Comparison of ENCODE assay signal across 18 cellular contexts in the genomic region with DNA sequence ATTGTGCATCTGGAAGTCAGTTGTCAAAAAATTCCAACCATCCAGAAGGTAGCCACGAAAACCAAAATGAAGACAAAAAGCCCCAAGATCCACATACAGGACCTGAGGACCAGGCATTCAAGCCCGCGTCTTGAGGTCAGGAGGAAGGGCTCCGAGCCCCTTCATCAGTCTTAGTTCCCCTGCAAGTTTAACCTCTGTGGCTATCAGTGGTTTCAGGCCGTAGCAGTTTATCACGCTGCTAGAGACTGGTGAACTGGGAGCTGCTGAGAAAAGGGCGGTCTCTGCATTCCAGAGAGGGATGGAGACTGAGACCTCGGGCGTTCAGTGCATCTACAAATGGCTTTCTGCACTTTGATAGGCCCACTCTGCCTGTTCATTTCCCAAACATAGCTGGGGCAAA.
DNase-seq lines count a peak whose midpoint lies in the region; ATAC-seq and TF ChIP-seq lines count a peak whose summit lies in the region.
"Had no signal": no experiment of that assay in that cellular context is flagged by ENCODE, and none has a peak within 500 bp of the region (broad histone marks: within the 10 kb centered on the region; RNA-seq: fewer than 3 reads in every experiment).

No MANE protein-coding gene starts in this region.

- no peak overlapping the region for H3K27ac ChIP-seq in CD4-positive, CD25-positive, alpha-beta regulatory T cell (ENCODE audit: insufficient read depth, low read length, poor library complexity, severe bottlenecking)
- H3K27ac ChIP-seq in GM23248, result no peak overlapping the region
- H3K27ac ChIP-seq in neural progenitor cell, result no peak overlapping the region
- H3K27ac ChIP-seq: cardiac muscle cell, PC-9, transverse colon had no signal

- H3K79me2 ChIP-seq in GM23248 (ENCODE audit: insufficient read depth) (no peaks in the 10 kb centered on the region), neural progenitor cell (ENCODE audit: low read depth) (no peaks in the 10 kb centered on the region)

- H3K4me2 ChIP-seq in GM23248 (ENCODE audit: unreplicated experiment) (peak overlapping the region; percentile 27), neural progenitor cell (no peak overlapping the region)
- H3K4me2 ChIP-seq: PC-9 had no signal

- H3K4me3 ChIP-seq in CD4-positive, CD25-positive, alpha-beta regulatory T cell (ENCODE audit: low read depth, low read length), result no peak overlapping the region
- H3K4me3 ChIP-seq in GM23248, result no peak overlapping the region
- H3K4me3 ChIP-seq in neural progenitor cell, result no peak overlapping the region
- H3K4me3 ChIP-seq: cardiac muscle cell, PC-9, transverse colon had no signal

- no peaks in the 10 kb centered on the region for H3K9me2 ChIP-seq in GM23248 (ENCODE audit: insufficient read depth)

- H3K4me1 ChIP-seq in CD4-positive, CD25-positive, alpha-beta regulatory T cell (ENCODE audit: control insufficient read depth, insufficient read depth, low read length, poor library complexity, severe bottlenecking), result no peaks in the 10 kb centered on the region
- H3K4me1 ChIP-seq in GM23248 (ENCODE audit: insufficient read depth) (no peaks in the 10 kb centered on the region), neural progenitor cell (peaks cover 7% of the 10 kb centered on the region)

- H3K9ac ChIP-seq in GM23248, result no peak overlapping the region
- no peak overlapping the region for H3K9ac ChIP-seq in neural progenitor cell

- H4K20me1 ChIP-seq in GM23248 (ENCODE audit: insufficient read depth), result no peaks in the 10 kb centered on the region
- H4K20me1 ChIP-seq in neural progenitor cell (ENCODE audit: low read depth), result no peaks in the 10 kb centered on the region

- in situ Hi-C loops in GM23248 (cut with MboI), result no loop called here

- H3K27me3 ChIP-seq in CD4-positive, CD25-positive, alpha-beta regulatory T cell (ENCODE audit: control insufficient read depth, insufficient read depth, low read length), result no peaks in the 10 kb centered on the region
- peaks cover 49% of the 10 kb centered on the region for H3K27me3 ChIP-seq in GM23248 (replicated peaks; ENCODE audit: insufficient read depth)
- no peaks in the 10 kb centered on the region for H3K27me3 ChIP-seq in neural progenitor cell
- H3K27me3 ChIP-seq: cardiac muscle cell, transverse colon had no signal

- H3K27ac Mint-ChIP-seq in CD4-positive, CD25-positive, alpha-beta regulatory T cell, result peak overlapping the region in 2 of 3 donors; percentile 6 to 10
- H3K27ac Mint-ChIP-seq in activated naive CD8-positive, alpha-beta T cell treated with anti-CD3 and anti-CD28 coated beads, Interleukin-2, amount 50 U/mL, for 24 hours, result peak overlapping the region; percentile 80
- H3K27ac Mint-ChIP-seq in neural progenitor cell, result no peak overlapping the region
- H3K27ac Mint-ChIP-seq: activated naive CD4-positive, alpha-beta T cell treated with anti-CD3 and anti-CD28 coated beads, Interleukin-2, amount 10 ng/mL, durations not matched to agents 7 days and 5 days had no signal

- no peaks in the 10 kb centered on the region for H3K36me3 ChIP-seq in CD4-positive, CD25-positive, alpha-beta regulatory T cell (ENCODE audit: control insufficient read depth, insufficient read depth, low read length)
- no peaks in the 10 kb centered on the region for H3K36me3 ChIP-seq in GM23248 (ENCODE audit: low read depth)
- H3K36me3 ChIP-seq in neural progenitor cell, result no peaks in the 10 kb centered on the region
- H3K36me3 ChIP-seq: cardiac muscle cell, transverse colon had no signal

- no peaks in the 10 kb centered on the region for H3F3A ChIP-seq in GM23248 (ENCODE audit: insufficient read depth)
- peaks cover 4% of the 10 kb centered on the region for H3F3A ChIP-seq in neural progenitor cell (ENCODE audit: low read depth)

- H3K4me3 Mint-ChIP-seq in CD4-positive, CD25-positive, alpha-beta regulatory T cell, result no peak overlapping the region
- peak overlapping the region; percentile 55 for H3K4me3 Mint-ChIP-seq in activated naive CD8-positive, alpha-beta T cell treated with anti-CD3 and anti-CD28 coated beads, Interleukin-2, amount 50 U/mL, for 24 hours
- H3K4me3 Mint-ChIP-seq in neural progenitor cell, result no peak overlapping the region
- H3K4me3 Mint-ChIP-seq: activated naive CD4-positive, alpha-beta T cell treated with anti-CD3 and anti-CD28 coated beads, Interleukin-2, amount 10 ng/mL, durations not matched to agents 7 days and 5 days; neural crest cell had no signal

- no peak for ATAC-seq in CD4-positive, CD25-positive, alpha-beta regulatory T cell (ENCODE audit: low read depth in 2 of 2)
- ATAC-seq in activated naive CD8-positive, alpha-beta T cell treated with anti-CD3 and anti-CD28 coated beads, Interleukin-2, amount 50 U/mL, for 24 hours, result peak; percentile 47
- ATAC-seq: right cardiac atrium had no signal

- no peaks in the 10 kb centered on the region for H3K36me3 Mint-ChIP-seq in CD4-positive, CD25-positive, alpha-beta regulatory T cell
- no peaks in the 10 kb centered on the region for H3K36me3 Mint-ChIP-seq in activated naive CD8-positive, alpha-beta T cell treated with anti-CD3 and anti-CD28 coated beads, Interleukin-2, amount 50 U/mL, for 24 hours (ENCODE audit: low read depth)
- no peaks in the 10 kb centered on the region for H3K36me3 Mint-ChIP-seq in neural progenitor cell

- WGBS in GM23248 (ENCODE audit: low coverage in 1 of 2, low lambda C conversion rate in 2 of 2, missing lambda C conversion rate in 2 of 2), 2 experiments, result 42% methylated on average over 9 of the region's 9 CpGs

- DNase-seq in CD4-positive, CD25-positive, alpha-beta regulatory T cell, result no peak
- DNase-seq in GM23248, result no peak
- DNase-seq in activated naive CD8-positive, alpha-beta T cell treated with anti-CD3 and anti-CD28 coated beads, Interleukin-2, amount 50 U/mL, for 24 hours, result no peak
- peak; percentile 29 for DNase-seq in neural progenitor cell (ENCODE audit: low spot score)
- DNase-seq in NCI-H2107 (lab: John Stamatoyannopoulos, UW), result no peak
- no peak for DNase-seq in activated CD8-positive, alpha-beta memory T cell treated with anti-CD3 and anti-CD28 coated beads, Interleukin-2, amount 50 U/mL, for 48 hours
- no peak for DNase-seq in NCI-H187 (lab: John Stamatoyannopoulos, UW)
- DNase-seq in NCI-H748 (lab: John Stamatoyannopoulos, UW; ENCODE audit: unreplicated experiment), result no peak
- DNase-seq: activated naive CD4-positive, alpha-beta T cell treated with anti-CD3 and anti-CD28 coated beads, Interleukin-2, amount 10 ng/mL, durations not matched to agents 7 days and 5 days; effector memory CD4-positive, alpha-beta T cell; KG1; NCI-H1436; PC-9; right cardiac atrium; stimulated activated CD4-positive, alpha-beta T cell treated with anti-CD3 and anti-CD28 coated beads, Interleukin-2, amount 100 ng/mL, for 48 hours; transverse colon had no signal

- no peak for TF ChIP-seq CTCF in neural progenitor cell (IDR thresholded peaks at IDR 0.05)

- H3K27me3 Mint-ChIP-seq in CD4-positive, CD25-positive, alpha-beta regulatory T cell, result no peaks in the 10 kb centered on the region
- H3K27me3 Mint-ChIP-seq in activated naive CD8-positive, alpha-beta T cell treated with anti-CD3 and anti-CD28 coated beads, Interleukin-2, amount 50 U/mL, for 24 hours, result peaks cover 3% of the 10 kb centered on the region
- peaks cover 20% of the 10 kb centered on the region for H3K27me3 Mint-ChIP-seq in neural progenitor cell (ENCODE audit: insufficient read depth, low read depth)

- H3K4me1 Mint-ChIP-seq in CD4-positive, CD25-positive, alpha-beta regulatory T cell, result peaks cover 0 to 13% (median 0%) of the 10 kb centered on the region in 4 donors
- peaks cover 56% of the 10 kb centered on the region for H3K4me1 Mint-ChIP-seq in activated naive CD8-positive, alpha-beta T cell treated with anti-CD3 and anti-CD28 coated beads, Interleukin-2, amount 50 U/mL, for 24 hours
- H3K4me1 Mint-ChIP-seq in neural progenitor cell, result peaks cover 16% of the 10 kb centered on the region

- H3K9me3 ChIP-seq in CD4-positive, CD25-positive, alpha-beta regulatory T cell (ENCODE audit: control insufficient read depth in 2 of 2, low read length in 2 of 2), result peaks cover 0 to 1% of the 10 kb centered on the region in 2 experiments
- H3K9me3 ChIP-seq in GM23248 (ENCODE audit: low read depth), result no peaks in the 10 kb centered on the region
- H3K9me3 ChIP-seq in neural progenitor cell (ENCODE audit: low read depth), result no peaks in the 10 kb centered on the region
- H3K9me3 ChIP-seq: transverse colon had no signal

- H3K9me3 Mint-ChIP-seq in CD4-positive, CD25-positive, alpha-beta regulatory T cell, result peaks cover 0 to 2% (median 0%) of the 10 kb centered on the region in 7 donors
- no peaks in the 10 kb centered on the region for H3K9me3 Mint-ChIP-seq in activated naive CD8-positive, alpha-beta T cell treated with anti-CD3 and anti-CD28 coated beads, Interleukin-2, amount 50 U/mL, for 24 hours
- peaks cover 10% of the 10 kb centered on the region for H3K9me3 Mint-ChIP-seq in neural progenitor cell

- H2AFZ ChIP-seq in GM23248, result no peak overlapping the region
- peak overlapping the region; percentile 10 for H2AFZ ChIP-seq in neural progenitor cell (replicated peaks)
- H2AFZ ChIP-seq: PC-9 had no signal
